17 cellular contexts compared by ENCODE assay signal in genomic region chr9:13970018-13970417, GRCh38.
DNase-seq lines count a peak whose midpoint lies in the region; ATAC-seq, FAIRE-seq and TF ChIP-seq lines count a peak whose summit lies in the region.
"Had no signal": no experiment of that assay in that cellular context is flagged by ENCODE, and none has a peak within 500 bp of the region (broad histone marks: within the 10 kb centered on the region; RNA-seq: fewer than 3 reads in every experiment).

No MANE protein-coding gene starts in this region.

- H3K9me3 ChIP-seq in HepG2 (ENCODE audit: low read length) (no peaks in the 10 kb centered on the region), right lobe of liver (no peaks in the 10 kb centered on the region), keratinocyte (ENCODE audit: control insufficient read depth, low read depth, low read length) (no peaks in the 10 kb centered on the region), thyroid gland (no peaks in the 10 kb centered on the region)
- H3K9me3 ChIP-seq: BE2C had no signal

- no peaks in the 10 kb centered on the region for H3K9me1 ChIP-seq in keratinocyte (ENCODE audit: control insufficient read depth, extremely low read depth, insufficient read depth, low read length)

- TF ChIP-seq RAD21 in HepG2 (CRISPR knock-in tag; IDR thresholded peaks at IDR 0.05) = no peak

- dilution Hi-C loops in keratinocyte (cut with MboI; ENCODE audit: extremely low pct_ligation_motif_present, low sequenced_read_pairs) = no loop called here

- H3K27ac ChIP-seq in HepG2 (ENCODE audit: extremely low read length, insufficient read depth, low read length) (no peak overlapping the region), right lobe of liver (no peak overlapping the region), keratinocyte (ENCODE audit: control insufficient read depth, insufficient read depth, low read length) (no peak overlapping the region), thyroid gland (peak overlapping the region; percentile 44 to 93 (median 65))
- H3K27ac ChIP-seq: GM23248 had no signal

- H3K36me3 ChIP-seq in HepG2 (replicated peaks in 1 of 2; ENCODE audit: control insufficient read depth in 1 of 2, insufficient read depth in 2 of 2, low read length in 2 of 2) (no peaks in the 10 kb centered on the region), right lobe of liver (no peaks in the 10 kb centered on the region), keratinocyte (ENCODE audit: control insufficient read depth in 2 of 2, extremely low read depth in 1 of 2, insufficient read depth in 2 of 2, low read length in 2 of 2) (no peaks in the 10 kb centered on the region), thyroid gland (no peaks in the 10 kb centered on the region)
- H3K36me3 ChIP-seq: BE2C had no signal

- H3K36me3 Mint-ChIP-seq in activated naive CD8-positive, alpha-beta T cell treated with anti-CD3 and anti-CD28 coated beads for 36 hours = no peaks in the 10 kb centered on the region
- H3K36me3 Mint-ChIP-seq: CD8-positive, alpha-beta memory T cell had no signal

- H3K4me3 Mint-ChIP-seq in activated naive CD8-positive, alpha-beta T cell treated with anti-CD3 and anti-CD28 coated beads for 36 hours = no peak overlapping the region
- H3K4me3 Mint-ChIP-seq: CD8-positive, alpha-beta memory T cell had no signal

- TF ChIP-seq CTCF in HepG2 (CRISPR knock-in tag; IDR thresholded peaks at IDR 0.05) (no peak), right lobe of liver (IDR thresholded peaks at IDR 0.05) (no peak), keratinocyte (optimal IDR thresholded peaks at IDR 0.05 in 1 of 3, IDR thresholded peaks at IDR 0.05 in 1 of 3, conservative IDR thresholded peaks at IDR 0.05 in 1 of 3; ENCODE audit: extremely low read depth in 1 of 3, insufficient read depth in 2 of 3, low read length in 3 of 3) (no peak), thyroid gland (IDR thresholded peaks at IDR 0.05) (no peak)

- H3K4me1 Mint-ChIP-seq in activated naive CD8-positive, alpha-beta T cell treated with anti-CD3 and anti-CD28 coated beads for 36 hours = no peaks in the 10 kb centered on the region
- H3K4me1 Mint-ChIP-seq: CD8-positive, alpha-beta memory T cell had no signal

- POLR2A ChIA-PET in HepG2 (lab: Yijun Ruan, JAX) = no interaction called here

- H2AFZ ChIP-seq in HepG2 (ENCODE audit: low read length) (no peak overlapping the region), keratinocyte (ENCODE audit: control insufficient read depth, low read length) (no peak overlapping the region)
- H2AFZ ChIP-seq: GM23248 had no signal

- FAIRE-seq in HepG2 (lab: Jason Lieb, UNC) (no peak), keratinocyte (lab: Jason Lieb, UNC) (peak; percentile 17)

- H4K20me1 ChIP-seq in HepG2 (ENCODE audit: insufficient read depth, low read length) = no peaks in the 10 kb centered on the region
- no peaks in the 10 kb centered on the region for H4K20me1 ChIP-seq in keratinocyte (ENCODE audit: control insufficient read depth, extremely low read depth, insufficient read depth, low read length)

- H3K4me1 ChIP-seq in HepG2 (ENCODE audit: insufficient read depth, low read length) = no peaks in the 10 kb centered on the region
- no peaks in the 10 kb centered on the region for H3K4me1 ChIP-seq in right lobe of liver
- H3K4me1 ChIP-seq in keratinocyte (ENCODE audit: control insufficient read depth, extremely low read depth, insufficient read depth, low read length) = no peaks in the 10 kb centered on the region
- H3K4me1 ChIP-seq in thyroid gland = peaks cover 42 to 43% of the 10 kb centered on the region in 2 donors

- no peak overlapping the region for H3K9ac ChIP-seq in HepG2 (ENCODE audit: insufficient read depth, low read depth, low read length)
- no peak overlapping the region for H3K9ac ChIP-seq in keratinocyte (ENCODE audit: control insufficient read depth, extremely low read depth, insufficient read depth, low read length)
- H3K9ac ChIP-seq: GM23248 had no signal

- H3K27me3 Mint-ChIP-seq in activated naive CD8-positive, alpha-beta T cell treated with anti-CD3 and anti-CD28 coated beads for 36 hours = no peaks in the 10 kb centered on the region
- H3K27me3 Mint-ChIP-seq: CD8-positive, alpha-beta memory T cell had no signal

- H3K4me2 ChIP-seq in HepG2 (ENCODE audit: low read depth, low read length) (no peak overlapping the region), keratinocyte (ENCODE audit: control insufficient read depth, extremely low read depth, insufficient read depth, low read depth, low read length) (no peak overlapping the region)

- in situ Hi-C loops in HepG2 (cut with HindIII; ENCODE audit: extremely low pct_ligation_motif_present, low pct_unique_long_range_greater_than_20kb) = no loop called here

- ATAC-seq in HepG2 (no peak), right lobe of liver (no peak), GM21528 (IDR thresholded peaks at IDR 0.05; ENCODE audit: low FRiP score, unreplicated experiment) (no peak)
- ATAC-seq: Panc1 had no signal

- peaks cover 1% of the 10 kb centered on the region for H3K9me3 Mint-ChIP-seq in activated naive CD8-positive, alpha-beta T cell treated with anti-CD3 and anti-CD28 coated beads for 36 hours

- intact Hi-C loops in HepG2 (cut with micrococcal nuclease; ENCODE audit: unreplicated experiment) = no loop called here
- intact Hi-C loops in right lobe of liver (cut with DNase I) = no loop called here
- intact Hi-C loops in thyroid gland (cut with DNase I) = no loop called here

- CTCF ChIA-PET in HepG2 (lab: Yijun Ruan, JAX; ENCODE audit: low intra/inter-chr PET ratio, low total read pairs) = no interaction called here

- H3K79me2 ChIP-seq in HepG2 (ENCODE audit: insufficient read depth, low read length) (no peaks in the 10 kb centered on the region), keratinocyte (ENCODE audit: control insufficient read depth, insufficient read depth, low read length) (no peaks in the 10 kb centered on the region)

- no TSS peak for BruUV-seq in HepG2 (replicated peaks; lab: Mats Ljungman, UMichigan)

- TF ChIP-seq EP300 in HepG2 (IDR thresholded peaks at IDR 0.05; ENCODE audit: low read depth in 2 of 2, low read length in 2 of 2) (no peak), HepG2 (CRISPR knock-in tag; IDR thresholded peaks at IDR 0.05; ENCODE audit: borderline replicate concordance) (no peak)

- whole genome bisulfite sequencing in HepG2 (ENCODE audit: low lambda C conversion rate) = 2% methylated on average over 4 of the region's 4 CpGs
- 49% methylated on average over 3 of the region's 4 CpGs for WGBS in right lobe of liver (ENCODE audit: insufficient coverage, low coverage, low lambda C conversion rate, missing lambda C conversion rate)
- 58 to 70% methylated on average over 4 of the region's 4 CpGs for WGBS in thyroid gland, 2 donors

- TF ChIP-seq POLR2A in HepG2 (IDR thresholded peaks at IDR 0.05; ENCODE audit: insufficient read depth in 1 of 2, low read depth in 2 of 2, low read length in 2 of 2) = no peak
- no peak for TF ChIP-seq POLR2A in right lobe of liver (IDR thresholded peaks at IDR 0.05)
- TF ChIP-seq POLR2A in thyroid gland (IDR thresholded peaks at IDR 0.05) = no peak

- H3K27me3 ChIP-seq in HepG2 (ENCODE audit: control insufficient read depth in 1 of 2, insufficient read depth in 2 of 2, low read length in 2 of 2) (no peaks in the 10 kb centered on the region), right lobe of liver (no peaks in the 10 kb centered on the region), keratinocyte (ENCODE audit: control insufficient read depth, extremely low read depth, insufficient read depth, low read length) (no peaks in the 10 kb centered on the region), thyroid gland (no peaks in the 10 kb centered on the region)
- H3K27me3 ChIP-seq: BE2C had no signal

- DNase-seq in HepG2 (ENCODE audit: low spot score) (no peak), right lobe of liver (no peak), astrocyte of the hippocampus (ENCODE audit: low read depth, low spot score) (peak; percentile 31), keratinocyte (ENCODE audit: low read depth, low spot score) (no peak), thyroid gland (no peak), AG08395 (ENCODE audit: low spot score) (no peak)
- DNase-seq in activated naive CD8-positive, alpha-beta T cell treated with anti-CD3 and anti-CD28 coated beads for 36 hours = no peak
- DNase-seq: BE2C; CD8-positive, alpha-beta memory T cell; DMS 273 treated with DMSO at 0.1 percent for 48 hours; GM23248; NCI-H187 treated with DMSO at 0.1 percent for 48 hours; NCI-H446; NCI-H748 treated with DMSO at 0.1 percent for 48 hours; SHP77 treated with DMSO at 0.1 percent for 48 hours had no signal

- no peak overlapping the region for H3K27ac Mint-ChIP-seq in activated naive CD8-positive, alpha-beta T cell treated with anti-CD3 and anti-CD28 coated beads for 36 hours
- H3K27ac Mint-ChIP-seq: CD8-positive, alpha-beta memory T cell had no signal

- no peak overlapping the region for H3K4me3 ChIP-seq in HepG2 (replicated peaks in 1 of 3; ENCODE audit: insufficient read depth in 1 of 3, low read depth in 2 of 3, low read length in 3 of 3)
- no peak overlapping the region for H3K4me3 ChIP-seq in right lobe of liver
- no peak overlapping the region for H3K4me3 ChIP-seq in keratinocyte (ENCODE audit: control insufficient read depth in 2 of 3, extremely low read depth in 1 of 3, insufficient read depth in 2 of 3, low read depth in 1 of 3, low read length in 3 of 3)
- H3K4me3 ChIP-seq in thyroid gland (replicated peaks in 1 of 3) = no peak overlapping the region
- H3K4me3 ChIP-seq: GM23248 had no signal

TF ChIP-seq in HepG2, 621 proteins besides CTCF, POLR2A, EP300 and RAD21:
- TF ChIP-seq MAFK (conservative IDR thresholded peaks at IDR 0.05 in 1 of 2, IDR thresholded peaks at IDR 0.05 in 1 of 2; ENCODE audit: low read length in 2 of 2) = peak in 1 of 2 experiments; percentile 32; a peak in 1 of 4 replicates
- peak; percentile 61 for TF ChIP-seq NFE2L2 (IDR thresholded peaks at IDR 0.05; ENCODE audit: low read length)
- no peak for TF ChIP-seq NFYC (CRISPR knock-in tag; IDR thresholded peaks at IDR 0.05)

Comparison
In these comparisons a context has a peak if more than half of its experiments do, and no peak if none do; other contexts are left out.
1. H3K27ac ChIP-seq: peak in thyroid gland (3 of 3); none in HepG2 (single experiment), right lobe of liver (0 of 3) and keratinocyte (single experiment).